ENCODE assay signal across 6 cellular contexts in genomic region chr1:151535326-151536271, GRCh38.
"Had no signal": no experiment of that assay in that cellular context is flagged by ENCODE, and none has a peak within 500 bp of the region (broad histone marks: within the 10 kb centered on the region; RNA-seq: fewer than 3 reads in every experiment).

No MANE protein-coding gene starts in this region.

- H3K27me3 ChIP-seq: hepatocyte, right atrium auricular region, transverse colon had no signal

- H3K36me3 ChIP-seq: left ventricle myocardium inferior, right atrium auricular region had no signal

- FAIRE-seq: kidney, small intestine had no signal

- H3K4me3 ChIP-seq: hepatocyte, left ventricle myocardium inferior, right atrium auricular region, transverse colon had no signal

- DNase-seq: kidney had no signal

- H2AFZ ChIP-seq: hepatocyte had no signal

- H3K9me3 ChIP-seq: left ventricle myocardium inferior, right atrium auricular region, transverse colon had no signal

- H3K4me2 ChIP-seq: hepatocyte had no signal

- H3K27ac ChIP-seq: hepatocyte, left ventricle myocardium inferior, right atrium auricular region, transverse colon had no signal
